In the genomic region with DNA sequence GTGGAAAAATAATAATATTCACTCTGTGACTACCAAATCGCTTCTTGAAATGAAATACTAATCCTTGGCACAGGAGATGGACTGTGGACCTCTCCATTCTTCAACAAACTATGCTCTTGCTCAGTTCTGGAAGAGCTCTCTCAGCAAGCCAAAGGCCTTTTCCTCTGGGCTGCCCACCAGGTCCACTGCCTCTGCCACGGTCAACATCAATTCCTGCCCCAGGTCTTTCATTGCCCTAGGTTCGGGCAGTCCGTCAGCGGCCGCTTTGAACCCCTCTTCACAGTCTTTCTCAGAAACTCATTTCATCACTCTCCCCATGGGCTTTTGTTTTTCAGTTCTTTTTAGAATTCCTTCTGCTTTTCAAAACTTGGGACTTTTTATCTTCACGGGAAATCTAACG, we compare ENCODE assay signal across 18 cellular contexts.
DNase-seq lines count a peak whose midpoint lies in the region; ATAC-seq and TF ChIP-seq lines count a peak whose summit lies in the region.
"Had no signal": no experiment of that assay in that cellular context is flagged by ENCODE, and none has a peak within 500 bp of the region (broad histone marks: within the 10 kb centered on the region; RNA-seq: fewer than 3 reads in every experiment).

No MANE protein-coding gene starts in this region.

- H3K36me3 Mint-ChIP-seq in CD14-positive monocyte = peaks cover 17 to 32% of the 10 kb centered on the region in 2 donors

- H4K8ac ChIP-seq in mesendoderm (ENCODE audit: low read depth, low read length) = no peak overlapping the region

- intact Hi-C loops in CD14-positive monocyte (cut with micrococcal nuclease) (no loop called here), sciatic nerve (cut with DNase I) (no loop called here)

- H2BK5ac ChIP-seq in mesendoderm (ENCODE audit: low read length) = no peak overlapping the region

- H3K9ac ChIP-seq in SK-N-MC (ENCODE audit: insufficient read length) (no peak overlapping the region), mesendoderm (ENCODE audit: low read length) (no peak overlapping the region), smooth muscle cell (ENCODE audit: low read depth) (no peak overlapping the region)

- no peaks in the 10 kb centered on the region for H3K9me3 ChIP-seq in SK-N-MC (ENCODE audit: low read depth, low read length)
- no peaks in the 10 kb centered on the region for H3K9me3 ChIP-seq in smooth muscle cell (replicated peaks; ENCODE audit: low read depth)
- H3K9me3 ChIP-seq: BE2C had no signal

- peaks cover 99% of the 10 kb centered on the region for H4K20me1 ChIP-seq in smooth muscle cell (ENCODE audit: low read depth)

- no peak overlapping the region for H4K5ac ChIP-seq in mesendoderm (ENCODE audit: low read length)

- no peak overlapping the region for H3K23ac ChIP-seq in mesendoderm (ENCODE audit: low read length)

- H3F3A ChIP-seq in smooth muscle cell (ENCODE audit: low read depth) = no peaks in the 10 kb centered on the region

- peak overlapping the region; percentile 70 for H3K18ac ChIP-seq in mesendoderm (ENCODE audit: low read length)

- H3K9me3 Mint-ChIP-seq in CD14-positive monocyte = no peaks in the 10 kb centered on the region
- H3K9me3 Mint-ChIP-seq: CD8-positive, alpha-beta T cell; HFFc6 had no signal

- ATAC-seq in sciatic nerve (peak; percentile 60), HG03175 (IDR thresholded peaks at IDR 0.05; ENCODE audit: unreplicated experiment) (no peak)
- ATAC-seq: CD8-positive, alpha-beta T cell had no signal

- H3K4me2 ChIP-seq in mesendoderm (ENCODE audit: low read length) (no peak overlapping the region), smooth muscle cell (no peak overlapping the region)

- no peak overlapping the region for H3K4me3 ChIP-seq in SK-N-MC
- H3K4me3 ChIP-seq in mesendoderm (ENCODE audit: low read length) = no peak overlapping the region
- H3K4me3 ChIP-seq in smooth muscle cell = no peak overlapping the region

- peaks cover 12% of the 10 kb centered on the region for H3K79me1 ChIP-seq in mesendoderm (ENCODE audit: low read length)

- H2AK5ac ChIP-seq in mesendoderm (ENCODE audit: low read length) = no peak overlapping the region

- H2AFZ ChIP-seq in smooth muscle cell (ENCODE audit: low read depth) = no peak overlapping the region

- DNase-seq in CD14-positive monocyte (ENCODE audit: low spot score) = no peak
- DNase-seq in SK-N-MC (ENCODE audit: low read depth, low spot score) = no peak
- DNase-seq in mesendoderm = no peak
- no peak for DNase-seq in sciatic nerve (ENCODE audit: low spot score)
- DNase-seq in HT-29 (ENCODE audit: low spot score) = no peak
- no peak for DNase-seq in smooth muscle cell (lab: John Stamatoyannopoulos, UW; ENCODE audit: unreplicated experiment)
- DNase-seq: BE2C; CD8-positive, alpha-beta T cell; COR-L47; DMS153; DND-41; GDM1; HCEC 1CT; HFFc6; IMR-90 had no signal

- no peak for TF ChIP-seq CTCF in CD14-positive monocyte (IDR thresholded peaks at IDR 0.05)
- TF ChIP-seq CTCF in smooth muscle cell (IDR thresholded peaks at IDR 0.05; ENCODE audit: borderline replicate concordance, insufficient read depth, poor library complexity, severe bottlenecking) = no peak

- H3K4me3 Mint-ChIP-seq in CD14-positive monocyte = no peak overlapping the region
- H3K4me3 Mint-ChIP-seq: CD8-positive, alpha-beta T cell; HFFc6 had no signal

- H3K56ac ChIP-seq in mesendoderm (ENCODE audit: low read length) = no peak overlapping the region

- H3K4me1 ChIP-seq in mesendoderm (ENCODE audit: control insufficient read depth, low read depth, low read length) (peaks cover 4% of the 10 kb centered on the region), smooth muscle cell (ENCODE audit: low read depth) (no peaks in the 10 kb centered on the region)

- H3K27ac ChIP-seq in SK-N-MC (peak overlapping the region; percentile 62), mesendoderm (ENCODE audit: low read depth, low read length) (no peak overlapping the region), smooth muscle cell (ENCODE audit: low read depth) (no peak overlapping the region)
- H3K27ac ChIP-seq: C4-2B, HL-60 had no signal

- no peak overlapping the region for H3K4ac ChIP-seq in mesendoderm (ENCODE audit: low read depth, low read length)

- H3K79me2 ChIP-seq in mesendoderm (ENCODE audit: control insufficient read depth, insufficient read depth, low read length) (peaks cover 31% of the 10 kb centered on the region), smooth muscle cell (ENCODE audit: low read depth) (peaks cover 95% of the 10 kb centered on the region)

- H3K27me3 ChIP-seq in mesendoderm (ENCODE audit: insufficient read depth, low read length, poor library complexity) (no peaks in the 10 kb centered on the region), smooth muscle cell (ENCODE audit: low read depth) (no peaks in the 10 kb centered on the region)
- H3K27me3 ChIP-seq: BE2C had no signal

- peak overlapping the region in 5 of 7 donors; percentile 7 to 77 (median 67) for H3K27ac Mint-ChIP-seq in CD14-positive monocyte
- H3K27ac Mint-ChIP-seq: CD8-positive, alpha-beta T cell; HFFc6 had no signal

- H3K4me1 Mint-ChIP-seq in CD14-positive monocyte = peaks cover 56% of the 10 kb centered on the region

- H2BK15ac ChIP-seq in mesendoderm (replicated peaks; ENCODE audit: low read depth) = no peak overlapping the region

- H2BK120ac ChIP-seq in mesendoderm (ENCODE audit: low read depth, low read length) = no peak overlapping the region

- no peaks in the 10 kb centered on the region for H3K27me3 Mint-ChIP-seq in CD14-positive monocyte (ENCODE audit: low read depth in 3 of 3)

- no CpG with 5 or more reads among the region's 8 CpGs for WGBS in mesendoderm (ENCODE audit: extremely low coverage, insufficient coverage, low lambda C conversion rate)
- WGBS in smooth muscle cell (ENCODE audit: low lambda C conversion rate) = 95% methylated on average over 8 of the region's 8 CpGs

- H3K36me3 ChIP-seq in SK-N-MC (ENCODE audit: insufficient read depth, low read length) (no peaks in the 10 kb centered on the region), mesendoderm (ENCODE audit: control insufficient read depth, insufficient read depth, low read length) (no peaks in the 10 kb centered on the region), smooth muscle cell (ENCODE audit: low read depth) (no peaks in the 10 kb centered on the region)
- H3K36me3 ChIP-seq: BE2C had no signal
